In genomic region chr17:64554028-64554637, GRCh38 we compare ENCODE assay signal across 11 cellular contexts.
"Had no signal": no experiment of that assay in that cellular context is flagged by ENCODE, and none has a peak within 500 bp of the region (broad histone marks: within the 10 kb centered on the region; RNA-seq: fewer than 3 reads in every experiment).

No MANE protein-coding gene starts in this region.

- H3K27ac Mint-ChIP-seq: stimulated activated naive CD8-positive, alpha-beta T cell treated with anti-CD3 and anti-CD28 coated beads, Interleukin-15, amount 100 ng/mL, for 72 hours had no signal

- ATAC-seq: effector memory CD8-positive, alpha-beta T cell; stimulated activated naive CD8-positive, alpha-beta T cell treated with anti-CD3 and anti-CD28 coated beads, Interleukin-15, amount 100 ng/mL, for 72 hours had no signal

- H3K4me1 ChIP-seq: adrenal gland had no signal

- H3K27me3 ChIP-seq: adrenal gland had no signal

- H3K9me3 ChIP-seq: adrenal gland, thoracic aorta had no signal

- H3K27me3 Mint-ChIP-seq: effector memory CD8-positive, alpha-beta T cell; stimulated activated naive CD8-positive, alpha-beta T cell treated with anti-CD3 and anti-CD28 coated beads, Interleukin-15, amount 100 ng/mL, for 72 hours had no signal

- DNase-seq: activated CD4-positive, CD25-positive, alpha-beta regulatory T cell treated with anti-CD3 and anti-CD28 coated beads, Interleukin-2, amount 50 U/mL, for 72 hours; activated naive CD4-positive, alpha-beta T cell treated with anti-CD3 and anti-CD28 coated beads, Interleukin-2, amount 50 U/mL, for 16 hours; adrenal gland; caudate nucleus; cortex of kidney; effector memory CD8-positive, alpha-beta T cell; erythroblast; hypothalamus; stimulated activated CD4-positive, alpha-beta T cell treated with anti-CD3 and anti-CD28 coated beads, Interleukin-4, amount 100 ng/mL, for 24 hours; stimulated activated naive CD8-positive, alpha-beta T cell treated with anti-CD3 and anti-CD28 coated beads, Interleukin-15, amount 100 ng/mL, for 72 hours had no signal

- H3K27ac ChIP-seq: adrenal gland, thoracic aorta had no signal

- H3K9me3 Mint-ChIP-seq: effector memory CD8-positive, alpha-beta T cell; stimulated activated naive CD8-positive, alpha-beta T cell treated with anti-CD3 and anti-CD28 coated beads, Interleukin-15, amount 100 ng/mL, for 72 hours had no signal

- H3K4me1 Mint-ChIP-seq: stimulated activated naive CD8-positive, alpha-beta T cell treated with anti-CD3 and anti-CD28 coated beads, Interleukin-15, amount 100 ng/mL, for 72 hours had no signal

- H3K4me3 Mint-ChIP-seq: effector memory CD8-positive, alpha-beta T cell; stimulated activated naive CD8-positive, alpha-beta T cell treated with anti-CD3 and anti-CD28 coated beads, Interleukin-15, amount 100 ng/mL, for 72 hours had no signal

- H3K4me3 ChIP-seq: adrenal gland, thoracic aorta had no signal
